10 cellular contexts compared by ENCODE assay signal in the genomic region with DNA sequence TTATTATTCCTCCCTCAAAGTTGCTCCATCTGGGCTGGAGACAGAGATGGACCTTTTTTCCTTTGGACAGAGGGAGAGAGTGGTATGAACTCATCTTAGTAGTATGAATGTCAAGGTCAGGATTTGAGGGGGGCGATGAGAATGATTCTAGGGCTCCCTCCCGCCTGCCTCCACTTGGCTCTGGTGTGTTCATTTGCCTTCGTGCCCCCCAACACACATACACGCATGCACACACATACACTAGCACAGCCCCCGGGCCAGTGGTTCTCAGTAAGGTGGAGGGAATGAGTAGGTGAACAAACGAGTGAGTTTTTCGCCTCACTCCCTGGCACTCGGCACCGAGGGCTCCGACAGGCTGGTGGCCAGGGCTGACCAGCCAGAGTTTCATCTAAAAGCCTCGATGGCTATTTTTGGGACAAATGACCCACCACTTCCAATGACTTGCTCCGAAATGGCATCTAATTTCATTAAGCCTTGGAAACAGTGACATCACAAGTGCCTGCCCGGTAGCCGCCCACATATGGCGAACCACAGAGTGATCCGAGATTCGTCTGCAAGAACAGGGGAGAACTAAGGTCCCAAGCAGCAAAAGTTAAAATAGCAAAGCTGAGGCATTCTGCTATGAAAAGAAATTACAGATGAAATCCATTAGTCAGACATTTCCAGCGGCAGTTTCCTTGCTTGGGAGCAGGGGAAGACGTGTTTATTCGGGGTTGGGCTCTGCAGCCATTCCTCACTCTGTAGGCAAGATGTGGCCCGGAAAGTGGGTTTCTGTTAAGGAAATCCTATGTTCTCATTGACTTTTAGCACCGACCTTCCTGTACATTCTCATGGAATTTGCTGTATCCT. TPM values are rescaled to one million over a fixed set of nuclear protein-coding genes. Genes with fewer than 3 reads are reported as not detected.
DNase-seq lines count a peak whose midpoint lies in the region; ATAC-seq and TF ChIP-seq lines count a peak whose summit lies in the region.
"Had no signal": no experiment of that assay in that cellular context is flagged by ENCODE, and none has a peak within 500 bp of the region (broad histone marks: within the 10 kb centered on the region; RNA-seq: fewer than 3 reads in every experiment).

No MANE protein-coding gene starts in this region.

- H3K27me3 Mint-ChIP-seq in activated T-cell treated with anti-CD3 and anti-CD28 coated beads, Interleukin-2, amount 50 U/mL, for 4 hours (ENCODE audit: low read depth) = no peaks in the 10 kb centered on the region
- H3K27me3 Mint-ChIP-seq in activated T-helper 17 cell treated with anti-CD3 and anti-CD28 coated beads, Interleukin-2, amount 50 U/mL, for 72 hours = no peaks in the 10 kb centered on the region
- H3K27me3 Mint-ChIP-seq in T-cell = no peaks in the 10 kb centered on the region

- peaks cover 24% of the 10 kb centered on the region for H3K4me1 Mint-ChIP-seq in activated T-cell treated with anti-CD3 and anti-CD28 coated beads, Interleukin-2, amount 50 U/mL, for 4 hours (ENCODE audit: low read depth)
- H3K4me1 Mint-ChIP-seq in activated T-helper 17 cell treated with anti-CD3 and anti-CD28 coated beads, Interleukin-2, amount 50 U/mL, for 72 hours = peaks cover 15% of the 10 kb centered on the region
- peaks cover 29 to 43% (median 30%) of the 10 kb centered on the region in 3 donors for H3K4me1 Mint-ChIP-seq in T-cell

- intact Hi-C loops in dorsolateral prefrontal cortex (cut with DNase I) = loop anchor here in 1 of 2 donors (10.0 kb wide), 1 partner anchor 46 kb away; no protein-coding TSS in a partner anchor

- no peaks in the 10 kb centered on the region for H3K9me3 Mint-ChIP-seq in activated T-cell treated with anti-CD3 and anti-CD28 coated beads, Interleukin-2, amount 50 U/mL, for 4 hours
- H3K9me3 Mint-ChIP-seq in activated T-helper 17 cell treated with anti-CD3 and anti-CD28 coated beads, Interleukin-2, amount 50 U/mL, for 72 hours = no peaks in the 10 kb centered on the region
- H3K9me3 Mint-ChIP-seq in T-cell = no peaks in the 10 kb centered on the region

- H3K36me3 ChIP-seq in mucosa of stomach (ENCODE audit: control insufficient read depth, insufficient read depth, low read length) = no peaks in the 10 kb centered on the region
- no peaks in the 10 kb centered on the region for H3K36me3 ChIP-seq in thoracic aorta

- H3K27me3 ChIP-seq in dorsolateral prefrontal cortex (no peaks in the 10 kb centered on the region), mucosa of stomach (ENCODE audit: control insufficient read depth, insufficient read depth, low read length) (no peaks in the 10 kb centered on the region), thoracic aorta (replicated peaks; ENCODE audit: insufficient read depth) (no peaks in the 10 kb centered on the region)

- POLR2A ChIA-PET in T-cell (lab: Charles Lee) = no interaction called here

- DNase-seq in activated T-cell treated with anti-CD3 and anti-CD28 coated beads for 48 hours (ENCODE audit: low read depth) (peak; percentile 35), dorsolateral prefrontal cortex (peak in 2 of 10 donors; percentile 44 to 47), thoracic aorta (ENCODE audit: low spot score) (peak; percentile 69), GM10266 (ENCODE audit: extremely low spot score) (no peak), T-cell (no peak)
- no peak for DNase-seq in activated T-cell treated with anti-CD3 and anti-CD28 coated beads, Interleukin-2, amount 50 U/mL, for 4 hours
- DNase-seq: head of caudate nucleus, T-helper 2 cell had no signal

- no peaks in the 10 kb centered on the region for H3K9me3 ChIP-seq in mucosa of stomach (ENCODE audit: control insufficient read depth, low read length)
- no peaks in the 10 kb centered on the region for H3K9me3 ChIP-seq in thoracic aorta

- TF ChIP-seq CTCF in dorsolateral prefrontal cortex (IDR thresholded peaks at IDR 0.05 in 54 of 56, conservative IDR thresholded peaks at IDR 0.05 in 2 of 56; ENCODE audit: low read depth in 1 of 56, partially characterized antibody in 56 of 56) (no peak), thoracic aorta (IDR thresholded peaks at IDR 0.05) (no peak), GM10266 (IDR thresholded peaks at IDR 0.05; ENCODE audit: control insufficient read depth, insufficient read depth, low read depth, missing control alignments) (no peak)

- H3K27ac ChIP-seq in dorsolateral prefrontal cortex = peak overlapping the region in 53 of 59 donors; percentile 11 to 95 (median 69)
- peak overlapping the region; percentile 94 to 99 for H3K27ac ChIP-seq in thoracic aorta

- peak overlapping the region; percentile 48 for H3K9ac ChIP-seq in mucosa of stomach (ENCODE audit: low read length)

- peak overlapping the region in 17 of 59 donors; percentile 1 to 41 (median 17) for H3K4me3 ChIP-seq in dorsolateral prefrontal cortex
- H3K4me3 ChIP-seq in mucosa of stomach (ENCODE audit: low read length) = peak overlapping the region; percentile 4
- H3K4me3 ChIP-seq in thoracic aorta = peak overlapping the region; percentile 53

- H3K27ac Mint-ChIP-seq in activated T-helper 17 cell treated with anti-CD3 and anti-CD28 coated beads, Interleukin-2, amount 50 U/mL, for 72 hours = no peak overlapping the region
- H3K27ac Mint-ChIP-seq in T-cell = no peak overlapping the region

- ATAC-seq in activated T-cell treated with anti-CD3 and anti-CD28 coated beads, Interleukin-2, amount 50 U/mL, for 4 hours = no peak
- peak; percentile 76 for ATAC-seq in thoracic aorta (ENCODE audit: insufficient number of reproducible peaks, low FRiP score, low read depth)
- ATAC-seq in activated T-helper 17 cell treated with anti-CD3 and anti-CD28 coated beads, Interleukin-2, amount 50 U/mL, for 72 hours (replicated peaks) = no peak
- no peak for ATAC-seq in T-cell (replicated peaks in 1 of 4)

- no peak overlapping the region for H3K4me3 Mint-ChIP-seq in activated T-cell treated with anti-CD3 and anti-CD28 coated beads, Interleukin-2, amount 50 U/mL, for 4 hours
- no peak overlapping the region for H3K4me3 Mint-ChIP-seq in activated T-helper 17 cell treated with anti-CD3 and anti-CD28 coated beads, Interleukin-2, amount 50 U/mL, for 72 hours
- no peak overlapping the region for H3K4me3 Mint-ChIP-seq in T-cell

- H3K4me1 ChIP-seq in mucosa of stomach (ENCODE audit: control insufficient read depth, insufficient read depth, low read length) (peaks cover 48% of the 10 kb centered on the region), thoracic aorta (ENCODE audit: control insufficient read depth in 1 of 2, low read depth in 2 of 2) (peaks cover 37 to 80% of the 10 kb centered on the region in 2 donors)

- peaks cover 9% of the 10 kb centered on the region for H3K36me3 Mint-ChIP-seq in activated T-cell treated with anti-CD3 and anti-CD28 coated beads, Interleukin-2, amount 50 U/mL, for 4 hours (ENCODE audit: insufficient read depth)
- peaks cover 7% of the 10 kb centered on the region for H3K36me3 Mint-ChIP-seq in activated T-helper 17 cell treated with anti-CD3 and anti-CD28 coated beads, Interleukin-2, amount 50 U/mL, for 72 hours (ENCODE audit: low read depth)
- peaks cover 19% of the 10 kb centered on the region for H3K36me3 Mint-ChIP-seq in T-cell

- CTCF ChIA-PET in T-cell (lab: Charles Lee) = no interaction called here

RNA-seq across cellular contexts. Expression of a gene that starts 44.8 kb away (rescaled TPM):
- total RNA-seq in activated T-cell treated with anti-CD3 and anti-CD28 coated beads, Interleukin-2, amount 50 U/mL, for 4 hours = 10 to 100 TPM; 28.7 to 36.3 (median 32.1) TPM
- total RNA-seq in dorsolateral prefrontal cortex (100 to 1,000 TPM in 4 of 120 experiments, 10 to 100 TPM in 116; 48.4 to 109 (median 68.1) TPM), thoracic aorta (100 to 1,000 TPM; 141 to 230 TPM), T-cell (10 to 100 TPM; 45.5 to 67.7 (median 46.8) TPM)
- total RNA-seq in activated T-helper 17 cell treated with anti-CD3 and anti-CD28 coated beads, Interleukin-2, amount 50 U/mL, for 72 hours = 10 to 100 TPM; 34.0 to 35.7 TPM

Comparison
In these comparisons a context has a peak if more than half of its experiments do, and no peak if none do; other contexts are left out.
1. DNase-seq: peak in activated T-cell treated with anti-CD3 and anti-CD28 coated beads for 48 hours (single experiment) and thoracic aorta (single experiment); none in activated T-cell treated with anti-CD3 and anti-CD28 coated beads, Interleukin-2, amount 50 U/mL, for 4 hours (single experiment), GM10266 (single experiment) and T-cell (0 of 34).